Comparison of ENCODE assay signal across 13 cellular contexts in genomic region chr2:10377052-10377746, GRCh38.
DNase-seq lines count a peak whose midpoint lies in the region; ATAC-seq lines count a peak whose summit lies in the region.
"Had no signal": no experiment of that assay in that cellular context is flagged by ENCODE, and none has a peak within 500 bp of the region (broad histone marks: within the 10 kb centered on the region; RNA-seq: fewer than 3 reads in every experiment).

No MANE protein-coding gene starts in this region.

- H3K4me3 Mint-ChIP-seq in activated naive CD8-positive, alpha-beta T cell, result no peak overlapping the region
- no peak overlapping the region for H3K4me3 Mint-ChIP-seq in activated naive CD8-positive, alpha-beta T cell treated with anti-CD3 and anti-CD28 coated beads, Interleukin-2, amount 50 U/mL, for 24 hours
- H3K4me3 Mint-ChIP-seq in T-helper 17 cell, result peak overlapping the region; percentile 63
- peak overlapping the region; percentile 22 for H3K4me3 Mint-ChIP-seq in stimulated activated memory B cell treated with anti-CD40 and anti-IgM and Interleukin-4, amounts not matched to agents 10 μg/mL and 1 μg/mL and 100 μg/mL, for 72 hours

- peak overlapping the region; percentile 10 for H3K27ac Mint-ChIP-seq in activated naive CD8-positive, alpha-beta T cell
- H3K27ac Mint-ChIP-seq in activated naive CD8-positive, alpha-beta T cell treated with anti-CD3 and anti-CD28 coated beads, Interleukin-2, amount 50 U/mL, for 24 hours, result no peak overlapping the region
- peak overlapping the region; percentile 79 for H3K27ac Mint-ChIP-seq in T-helper 17 cell
- peak overlapping the region; percentile 81 for H3K27ac Mint-ChIP-seq in stimulated activated memory B cell treated with anti-CD40 and anti-IgM and Interleukin-4, amounts not matched to agents 10 μg/mL and 1 μg/mL and 100 μg/mL, for 72 hours

- no peak for ATAC-seq in activated naive CD8-positive, alpha-beta T cell treated with anti-CD3 and anti-CD28 coated beads, Interleukin-2, amount 50 U/mL, for 24 hours
- ATAC-seq in T-helper 17 cell (no peak), GM19035 (IDR thresholded peaks at IDR 0.05; ENCODE audit: unreplicated experiment) (no peak), HG02798 (IDR thresholded peaks at IDR 0.05; ENCODE audit: poor library complexity, unreplicated experiment) (no peak)
- no peak for ATAC-seq in stimulated activated memory B cell treated with anti-CD40 and anti-IgM and Interleukin-4, amounts not matched to agents 10 μg/mL and 1 μg/mL and 100 μg/mL, for 72 hours
- ATAC-seq: left colon had no signal

- no peaks in the 10 kb centered on the region for H3K27me3 Mint-ChIP-seq in activated naive CD8-positive, alpha-beta T cell
- no peaks in the 10 kb centered on the region for H3K27me3 Mint-ChIP-seq in activated naive CD8-positive, alpha-beta T cell treated with anti-CD3 and anti-CD28 coated beads, Interleukin-2, amount 50 U/mL, for 24 hours
- H3K27me3 Mint-ChIP-seq in T-helper 17 cell, result no peaks in the 10 kb centered on the region
- H3K27me3 Mint-ChIP-seq in stimulated activated memory B cell treated with anti-CD40 and anti-IgM and Interleukin-4, amounts not matched to agents 10 μg/mL and 1 μg/mL and 100 μg/mL, for 72 hours, result no peaks in the 10 kb centered on the region

- peaks cover 85% of the 10 kb centered on the region for H3K4me1 Mint-ChIP-seq in activated naive CD8-positive, alpha-beta T cell (ENCODE audit: low read depth)
- peaks cover 84% of the 10 kb centered on the region for H3K4me1 Mint-ChIP-seq in activated naive CD8-positive, alpha-beta T cell treated with anti-CD3 and anti-CD28 coated beads, Interleukin-2, amount 50 U/mL, for 24 hours
- H3K4me1 Mint-ChIP-seq in T-helper 17 cell, result peaks cover 70% of the 10 kb centered on the region
- peaks cover 96% of the 10 kb centered on the region for H3K4me1 Mint-ChIP-seq in stimulated activated memory B cell treated with anti-CD40 and anti-IgM and Interleukin-4, amounts not matched to agents 10 μg/mL and 1 μg/mL and 100 μg/mL, for 72 hours

- H3K36me3 Mint-ChIP-seq in activated naive CD8-positive, alpha-beta T cell, result no peaks in the 10 kb centered on the region
- H3K36me3 Mint-ChIP-seq in activated naive CD8-positive, alpha-beta T cell treated with anti-CD3 and anti-CD28 coated beads, Interleukin-2, amount 50 U/mL, for 24 hours (ENCODE audit: low read depth), result peaks cover 6% of the 10 kb centered on the region
- H3K36me3 Mint-ChIP-seq in T-helper 17 cell (ENCODE audit: low read depth), result no peaks in the 10 kb centered on the region
- H3K36me3 Mint-ChIP-seq in stimulated activated memory B cell treated with anti-CD40 and anti-IgM and Interleukin-4, amounts not matched to agents 10 μg/mL and 1 μg/mL and 100 μg/mL, for 72 hours, result no peaks in the 10 kb centered on the region

- no peaks in the 10 kb centered on the region for H3K9me3 ChIP-seq in T-helper 17 cell (ENCODE audit: control insufficient read depth, low read length, poor library complexity, severe bottlenecking)
- H3K9me3 ChIP-seq: Peyer's patch had no signal

- DNase-seq in activated naive CD8-positive, alpha-beta T cell treated with anti-CD3 and anti-CD28 coated beads, Interleukin-2, amount 50 U/mL, for 24 hours, result no peak
- peak; percentile 36 for DNase-seq in NCI-H2029 treated with DMSO at 0.1 percent for 48 hours (lab: John Stamatoyannopoulos, UW)
- DNase-seq in T-helper 17 cell, result no peak
- DNase-seq in NCI-H1092 (lab: John Stamatoyannopoulos, UW), result no peak
- DNase-seq: activated effector memory CD4-positive, alpha-beta T cell treated with Interleukin-2 at 50 U/mL for 16 hours; aorta; left colon; NCI-H1105 had no signal

- H3K9me3 Mint-ChIP-seq in activated naive CD8-positive, alpha-beta T cell (ENCODE audit: low read depth), result no peaks in the 10 kb centered on the region
- H3K9me3 Mint-ChIP-seq in activated naive CD8-positive, alpha-beta T cell treated with anti-CD3 and anti-CD28 coated beads, Interleukin-2, amount 50 U/mL, for 24 hours, result no peaks in the 10 kb centered on the region
- H3K9me3 Mint-ChIP-seq in stimulated activated memory B cell treated with anti-CD40 and anti-IgM and Interleukin-4, amounts not matched to agents 10 μg/mL and 1 μg/mL and 100 μg/mL, for 72 hours, result no peaks in the 10 kb centered on the region

Comparison
In these comparisons a context has a peak if more than half of its experiments do, and no peak if none do; other contexts are left out.
1. H3K4me3 Mint-ChIP-seq: peak in T-helper 17 cell (single experiment) and stimulated activated memory B cell treated with anti-CD40 and anti-IgM and Interleukin-4, amounts not matched to agents 10 μg/mL and 1 μg/mL and 100 μg/mL, for 72 hours (single experiment); none in activated naive CD8-positive, alpha-beta T cell (single experiment) and activated naive CD8-positive, alpha-beta T cell treated with anti-CD3 and anti-CD28 coated beads, Interleukin-2, amount 50 U/mL, for 24 hours (single experiment).